In genomic region chr15:96054606-96055005, GRCh38 we compare ENCODE assay signal across 12 cellular contexts.
A peak's percentile ranks its signal among the peaks of the same experiment; 100 is the strongest.
DNase-seq lines count a peak whose midpoint lies in the region; ATAC-seq, FAIRE-seq and TF ChIP-seq lines count a peak whose summit lies in the region.
"Had no signal": no experiment of that assay in that cellular context is flagged by ENCODE, and none has a peak within 500 bp of the region (broad histone marks: within the 10 kb centered on the region; RNA-seq: fewer than 3 reads in every experiment).

No MANE protein-coding gene starts in this region.

- no peaks in the 10 kb centered on the region for H3K9me3 Mint-ChIP-seq in Caco-2 (ENCODE audit: unreplicated experiment)
- H3K9me3 Mint-ChIP-seq in activated CD4-positive, alpha-beta memory T cell treated with anti-CD3 and anti-CD28 coated beads, Interleukin-2, amount 10 ng/mL, durations not matched to agents 7 days and 5 days: peaks cover 6% of the 10 kb centered on the region
- H3K9me3 Mint-ChIP-seq: CD8-positive, alpha-beta T cell had no signal

- peaks cover 5% of the 10 kb centered on the region for H3K36me3 Mint-ChIP-seq in Caco-2 (ENCODE audit: insufficient read depth, unreplicated experiment)
- no peaks in the 10 kb centered on the region for H3K36me3 Mint-ChIP-seq in activated CD4-positive, alpha-beta memory T cell treated with anti-CD3 and anti-CD28 coated beads, Interleukin-2, amount 10 ng/mL, durations not matched to agents 7 days and 5 days (ENCODE audit: low read depth)
- H3K36me3 Mint-ChIP-seq: CD8-positive, alpha-beta T cell had no signal

- H2AFZ ChIP-seq in mesenchymal stem cell (ENCODE audit: low read depth, low read length): no peak overlapping the region

- no peak overlapping the region for H3K4ac ChIP-seq in mesenchymal stem cell (ENCODE audit: low read depth in 1 of 2, low read length in 2 of 2)

- H3K9me3 ChIP-seq in A673 (ENCODE audit: low read depth, low read length, poor library complexity, severe bottlenecking) (no peaks in the 10 kb centered on the region), Caco-2 (peaks cover 4% of the 10 kb centered on the region; the same call in 1 of the 2 replicates), esophagus muscularis mucosa (no peaks in the 10 kb centered on the region), mesenchymal stem cell (ENCODE audit: control insufficient read depth, low read length) (no peaks in the 10 kb centered on the region)

- 71% methylated on average over 6 of the region's 6 CpGs for WGBS in esophagus muscularis mucosa
- 87% methylated on average over 5 of the region's 6 CpGs for WGBS in mesenchymal stem cell

- H3K79me1 ChIP-seq in mesenchymal stem cell (replicated peaks; ENCODE audit: low read length, poor library complexity, severe bottlenecking): no peaks in the 10 kb centered on the region

- H3K9ac ChIP-seq in mesenchymal stem cell (ENCODE audit: low read length): no peak overlapping the region

- H3K27me3 ChIP-seq in A673 (replicated peaks; ENCODE audit: insufficient read depth, low read depth, low read length, poor library complexity): no peaks in the 10 kb centered on the region
- H3K27me3 ChIP-seq in Caco-2 (replicated peaks; ENCODE audit: control insufficient read depth, insufficient read depth, low read length): no peaks in the 10 kb centered on the region
- H3K27me3 ChIP-seq in esophagus muscularis mucosa: no peaks in the 10 kb centered on the region
- H3K27me3 ChIP-seq in mesenchymal stem cell (ENCODE audit: control insufficient read depth in 1 of 2, insufficient read depth in 1 of 2, low read length in 2 of 2): peaks cover 0 to 6% of the 10 kb centered on the region in 2 experiments

- H3K27ac ChIP-seq in A673 (ENCODE audit: low read depth, low read length, poor library complexity, severe bottlenecking) (no peak overlapping the region), esophagus muscularis mucosa (replicated peaks in 1 of 4) (no peak overlapping the region), mesenchymal stem cell (ENCODE audit: low read length, poor library complexity, severe bottlenecking) (no peak overlapping the region)

- H4K8ac ChIP-seq in mesenchymal stem cell (ENCODE audit: low read length): no peak overlapping the region

- CTCF ChIA-PET in A673 (lab: Charles Lee) (no interaction called here), Caco-2 (lab: Charles Lee) (no interaction called here)
- CTCF ChIA-PET in activated CD4-positive, alpha-beta memory T cell treated with anti-CD3 and anti-CD28 coated beads, Interleukin-2, amount 10 ng/mL, durations not matched to agents 7 days and 5 days (lab: Charles Lee): no interaction called here

- FAIRE-seq in H54 (lab: Jason Lieb, UNC): no peak
- FAIRE-seq: H1 had no signal

- H3K18ac ChIP-seq in mesenchymal stem cell (ENCODE audit: low read depth in 1 of 2, low read length in 2 of 2): no peak overlapping the region

- no peak overlapping the region for H2AK5ac ChIP-seq in mesenchymal stem cell (ENCODE audit: low read length, severe bottlenecking)

- POLR2A ChIA-PET in A673 (lab: Charles Lee; ENCODE audit: low non-redundant PET) (no interaction called here), Caco-2 (lab: Charles Lee) (interaction anchor here (0.9 kb wide), 1 partner anchor 8 kb away, joined by 3 read pairs; no protein-coding TSS in a partner anchor)
- POLR2A ChIA-PET in activated CD4-positive, alpha-beta memory T cell treated with anti-CD3 and anti-CD28 coated beads, Interleukin-2, amount 10 ng/mL, durations not matched to agents 7 days and 5 days (lab: Charles Lee): no interaction called here

- no peak for TF ChIP-seq EP300 in esophagus muscularis mucosa (IDR thresholded peaks at IDR 0.05)

- no peak overlapping the region for H2BK5ac ChIP-seq in mesenchymal stem cell (ENCODE audit: low read depth, low read length, poor library complexity, severe bottlenecking)

- H2BK120ac ChIP-seq in mesenchymal stem cell (ENCODE audit: low read depth, low read length): no peak overlapping the region

- H3K36me3 ChIP-seq in A673 (ENCODE audit: insufficient read depth, low read length, poor library complexity, severe bottlenecking): no peaks in the 10 kb centered on the region
- H3K36me3 ChIP-seq in Caco-2 (ENCODE audit: control insufficient read depth, insufficient read depth, low read length): no peaks in the 10 kb centered on the region
- no peaks in the 10 kb centered on the region for H3K36me3 ChIP-seq in esophagus muscularis mucosa
- H3K36me3 ChIP-seq in mesenchymal stem cell (ENCODE audit: control insufficient read depth in 1 of 2, insufficient read depth in 2 of 2, low read depth in 1 of 2, low read length in 2 of 2): no peaks in the 10 kb centered on the region

- BruUV-seq in A673 (replicated peaks; lab: Mats Ljungman, UMichigan) (no TSS peak), Caco-2 (replicated peaks; lab: Mats Ljungman, UMichigan) (no TSS peak)

- intact Hi-C loops in A673 (cut with micrococcal nuclease; ENCODE audit: unreplicated experiment): loop anchor here (10.0 kb wide), 1 partner anchor 270 kb away; no protein-coding TSS in a partner anchor
- intact Hi-C loops in Caco-2 (cut with micrococcal nuclease; ENCODE audit: unreplicated experiment): loop anchor here (1.0 to 5.0 kb wide), 4 partner anchors 10 to 213 kb away; no protein-coding TSS in a partner anchor
- intact Hi-C loops in esophagus muscularis mucosa (cut with DNase I): no loop called here
- intact Hi-C loops in left colon (cut with DNase I, micrococcal nuclease): no loop called here

- ATAC-seq in left colon: no peak
- ATAC-seq: CD8-positive, alpha-beta T cell had no signal

- H3K4me1 ChIP-seq in A673 (ENCODE audit: insufficient read depth, low read length, poor library complexity, severe bottlenecking) (peaks cover 20% of the 10 kb centered on the region), Caco-2 (peaks cover 51% of the 10 kb centered on the region), esophagus muscularis mucosa (peaks cover 17 to 24% (median 19%) of the 10 kb centered on the region in 4 donors), mesenchymal stem cell (ENCODE audit: control insufficient read depth, insufficient read depth, low read depth, low read length) (peaks cover 8% of the 10 kb centered on the region)

- DNase-seq in A673 (ENCODE audit: low spot score) (peak; percentile 58), Caco-2 (no peak), NCI-H69 (lab: John Stamatoyannopoulos, UW) (peak; percentile 2), esophagus muscularis mucosa (ENCODE audit: extremely low spot score) (peak; percentile 2), left colon (no peak), mesenchymal stem cell (no peak), H54 (ENCODE audit: insufficient read length, low spot score) (no peak)
- DNase-seq in activated CD4-positive, alpha-beta memory T cell treated with anti-CD3 and anti-CD28 coated beads, Interleukin-2, amount 10 ng/mL, durations not matched to agents 7 days and 5 days: no peak
- DNase-seq: CD8-positive, alpha-beta T cell; DMS 273 treated with DMSO at 0.1 percent for 48 hours; NCI-H1436 treated with DMSO at 0.1 percent for 48 hours had no signal

- H3K14ac ChIP-seq in mesenchymal stem cell (ENCODE audit: low read length in 2 of 2): no peak overlapping the region

- peaks cover 13% of the 10 kb centered on the region for H3K4me1 Mint-ChIP-seq in Caco-2 (ENCODE audit: low read depth, unreplicated experiment)
- peaks cover 4% of the 10 kb centered on the region for H3K4me1 Mint-ChIP-seq in activated CD4-positive, alpha-beta memory T cell treated with anti-CD3 and anti-CD28 coated beads, Interleukin-2, amount 10 ng/mL, durations not matched to agents 7 days and 5 days

- no peak overlapping the region for H2BK12ac ChIP-seq in mesenchymal stem cell (ENCODE audit: low read length in 2 of 2)

- H3K4me3 Mint-ChIP-seq in Caco-2 (ENCODE audit: unreplicated experiment): no peak overlapping the region
- no peak overlapping the region for H3K4me3 Mint-ChIP-seq in activated CD4-positive, alpha-beta memory T cell treated with anti-CD3 and anti-CD28 coated beads, Interleukin-2, amount 10 ng/mL, durations not matched to agents 7 days and 5 days
- H3K4me3 Mint-ChIP-seq: CD8-positive, alpha-beta T cell had no signal

- TF ChIP-seq POLR2A in esophagus muscularis mucosa (IDR thresholded peaks at IDR 0.05; ENCODE audit: low read depth): no peak
- TF ChIP-seq POLR2A in H54 (IDR thresholded peaks at IDR 0.05; ENCODE audit: low read depth, low read length): no peak

- no peak overlapping the region for H3K4me3 ChIP-seq in A673 (ENCODE audit: low read depth, low read length, poor library complexity, severe bottlenecking)
- no peak overlapping the region for H3K4me3 ChIP-seq in Caco-2 (ENCODE audit: low read depth, low read length)
- H3K4me3 ChIP-seq in esophagus muscularis mucosa: no peak overlapping the region
- no peak overlapping the region for H3K4me3 ChIP-seq in mesenchymal stem cell (ENCODE audit: insufficient read depth in 1 of 2, low read depth in 1 of 2, low read length in 2 of 2)

- no peak overlapping the region for H2BK15ac ChIP-seq in mesenchymal stem cell (ENCODE audit: low read depth, poor library complexity, severe bottlenecking)

- peak overlapping the region; percentile 86 for H3K27ac Mint-ChIP-seq in Caco-2 (ENCODE audit: unreplicated experiment)
- no peak overlapping the region for H3K27ac Mint-ChIP-seq in activated CD4-positive, alpha-beta memory T cell treated with anti-CD3 and anti-CD28 coated beads, Interleukin-2, amount 10 ng/mL, durations not matched to agents 7 days and 5 days
- H3K27ac Mint-ChIP-seq: CD8-positive, alpha-beta T cell had no signal

- H4K91ac ChIP-seq in mesenchymal stem cell (ENCODE audit: low read length): no peak overlapping the region

- H3K27me3 Mint-ChIP-seq in Caco-2 (ENCODE audit: insufficient read depth, unreplicated experiment): no peaks in the 10 kb centered on the region
- H3K27me3 Mint-ChIP-seq in activated CD4-positive, alpha-beta memory T cell treated with anti-CD3 and anti-CD28 coated beads, Interleukin-2, amount 10 ng/mL, durations not matched to agents 7 days and 5 days: peaks cover 12% of the 10 kb centered on the region

- H3K4me2 ChIP-seq in mesenchymal stem cell (ENCODE audit: low read length, poor library complexity, severe bottlenecking): no peak overlapping the region

- TF ChIP-seq CTCF in A673 (conservative IDR thresholded peaks at IDR 0.05; ENCODE audit: low read depth, low read length): no peak
- TF ChIP-seq CTCF in Caco-2 (IDR thresholded peaks at IDR 0.05; ENCODE audit: insufficient read depth in 1 of 2, low read depth in 1 of 2, low read length in 1 of 2, severe bottlenecking in 1 of 2, unreplicated experiment in 1 of 2): no peak
- TF ChIP-seq CTCF in esophagus muscularis mucosa (IDR thresholded peaks at IDR 0.05): no peak

- H3K23ac ChIP-seq in mesenchymal stem cell (ENCODE audit: low read length in 2 of 2): no peak overlapping the region

Comparison
In these comparisons a context has a peak if more than half of its experiments do, and no peak if none do; other contexts are left out.
1. DNase-seq: peak in A673 (single experiment), NCI-H69 (single experiment) and esophagus muscularis mucosa (single experiment); none in Caco-2 (0 of 2), activated CD4-positive, alpha-beta memory T cell treated with anti-CD3 and anti-CD28 coated beads, Interleukin-2, amount 10 ng/mL, durations not matched to agents 7 days and 5 days (single experiment), left colon (0 of 2), mesenchymal stem cell (single experiment) and H54 (single experiment).
2. intact Hi-C loops: an anchor here in A673 (10.0 kb wide) and Caco-2 (1.0 to 5.0 kb wide); none called in esophagus muscularis mucosa and left colon.